ENCODE assay signal across 32 cellular contexts in the genomic region with DNA sequence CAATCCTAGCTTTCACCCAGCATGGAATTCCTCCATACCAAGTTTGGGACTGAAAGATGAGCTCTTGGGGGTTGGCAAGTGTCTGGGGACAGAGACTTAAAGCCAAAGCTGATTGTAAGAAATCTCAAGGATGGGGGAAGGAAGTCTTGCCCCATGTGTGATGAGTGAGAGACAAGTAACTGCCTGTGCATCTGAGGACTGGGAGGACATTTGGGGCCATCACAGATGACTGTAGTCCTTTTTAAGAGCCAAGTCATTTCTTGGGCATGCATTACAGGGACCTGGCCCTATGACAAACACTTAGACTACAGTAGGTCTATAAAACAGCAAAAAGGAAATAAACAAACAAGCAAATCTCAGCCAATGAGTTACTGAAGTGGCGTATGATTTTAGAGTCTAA. TPM values are rescaled to one million over a fixed set of nuclear protein-coding genes. Genes with fewer than 3 reads are reported as not detected.
"Had no signal": no experiment of that assay in that cellular context is flagged by ENCODE, and none has a peak within 500 bp of the region (broad histone marks: within the 10 kb centered on the region; RNA-seq: fewer than 3 reads in every experiment).

No MANE protein-coding gene starts in this region.

- H3K27ac ChIP-seq: adrenal gland, body of pancreas, breast epithelium, KMS-11, PC-9, SJCRH30, SK-N-MC had no signal

- H3K4me1 Mint-ChIP-seq: activated CD4-positive, alpha-beta T cell treated with anti-CD3 and anti-CD28 coated beads for 36 hours had no signal

- H3K4me3 Mint-ChIP-seq: activated CD4-positive, alpha-beta memory T cell treated with anti-CD3 and anti-CD28 coated beads for 36 hours; activated CD4-positive, alpha-beta T cell treated with anti-CD3 and anti-CD28 coated beads for 36 hours; activated naive CD4-positive, alpha-beta T cell treated with anti-CD3 and anti-CD28 coated beads for 36 hours; activated T-cell treated with anti-CD3 and anti-CD28 coated beads, Interleukin-2, amount 50 U/mL, for 4 hours; activated T-helper 1 cell treated with anti-CD3 and anti-CD28 coated beads, Interleukin-12 subunit alpha, Interleukin-12 subunit beta, Interleukin-2, Interleukin-4 antibody, amounts not matched to agents 30 ng/mL and 10 ng/mL and 1 ng/mL, durations not matched to agents 14 hours and 24 hours and 36 hours; T-helper 1 cell treated with Interleukin-12 subunit alpha and Interleukin-12 subunit beta and Interleukin-4 antibody, amounts not matched to agents 30 μg/mL and 1 μg/mL, for 36 hours; T-helper 2 cell treated with Interferon-gamma antibody and Interleukin-4, amounts not matched to agents 5 μg/mL and 100 μg/mL, for 36 hours had no signal

- H3K36me3 ChIP-seq: adrenal gland, breast epithelium, SJCRH30 had no signal

- H3K9me3 Mint-ChIP-seq: activated naive CD4-positive, alpha-beta T cell treated with anti-CD3 and anti-CD28 coated beads for 36 hours had no signal

- H3K4me3 ChIP-seq: adrenal gland, body of pancreas, breast epithelium, PC-9, SJCRH30, SK-N-MC had no signal

- H3K27me3 ChIP-seq: adrenal gland, body of pancreas, breast epithelium had no signal

- DNase-seq: activated CD4-positive, alpha-beta memory T cell treated with anti-CD3 and anti-CD28 coated beads for 36 hours; activated CD4-positive, alpha-beta T cell treated with anti-CD3 and anti-CD28 coated beads for 36 hours; activated CD4-positive, alpha-beta T cell treated with anti-CD3 and anti-CD28 coated beads, Interleukin-2, amount 50 U/mL, for 1 hour; activated CD8-positive, alpha-beta memory T cell treated with anti-CD3 and anti-CD28 coated beads, Interleukin-2, amount 50 U/mL, for 4 hours; activated gamma-delta T cell treated with Interleukin-2 at 50 U/mL for 16 hours; activated naive CD4-positive, alpha-beta T cell treated with anti-CD3 and anti-CD28 coated beads for 36 hours; activated T-cell treated with anti-CD3 and anti-CD28 coated beads for 4 hours; activated T-cell treated with anti-CD3 and anti-CD28 coated beads, Interleukin-2, amount 50 U/mL, for 4 hours; adrenal gland; body of pancreas; caudate nucleus; cerebellar nuclear complex; NCI-H1105; NCI-H1417 treated with DMSO at 0.1 percent for 48 hours; NCI-H187 treated with DMSO at 0.1 percent for 48 hours; NCI-H2081; NCI-H345; NCI-H524 treated with DMSO at 0.1 percent for 48 hours; PC-9; SHP77; SJCRH30 had no signal

- H3K9ac ChIP-seq: KMS-11 had no signal

- ATAC-seq: activated CD4-positive, alpha-beta T cell treated with anti-CD3 and anti-CD28 coated beads for 36 hours; activated naive CD4-positive, alpha-beta T cell treated with anti-CD3 and anti-CD28 coated beads, Interleukin-2, amount 50 U/mL, for 72 hours; activated T-cell treated with anti-CD3 and anti-CD28 coated beads, Interleukin-2, amount 50 U/mL, for 4 hours; body of pancreas had no signal

- H3K4me1 ChIP-seq: adrenal gland, body of pancreas, breast epithelium, SJCRH30 had no signal

- H3K4me2 ChIP-seq: KMS-11, PC-9 had no signal

- H3K27ac Mint-ChIP-seq: activated CD4-positive, alpha-beta memory T cell treated with anti-CD3 and anti-CD28 coated beads for 36 hours; activated CD4-positive, alpha-beta T cell treated with anti-CD3 and anti-CD28 coated beads for 36 hours; activated naive CD4-positive, alpha-beta T cell treated with anti-CD3 and anti-CD28 coated beads for 36 hours; activated naive CD4-positive, alpha-beta T cell treated with anti-CD3 and anti-CD28 coated beads, Interleukin-2, amount 50 U/mL, for 72 hours; activated T-helper 1 cell treated with anti-CD3 and anti-CD28 coated beads, Interleukin-12 subunit alpha, Interleukin-12 subunit beta, Interleukin-2, Interleukin-4 antibody, amounts not matched to agents 30 ng/mL and 10 ng/mL and 1 ng/mL, durations not matched to agents 14 hours and 24 hours and 36 hours; T-helper 1 cell treated with Interleukin-12 subunit alpha and Interleukin-12 subunit beta and Interleukin-4 antibody, amounts not matched to agents 30 μg/mL and 1 μg/mL, for 36 hours; T-helper 2 cell treated with Interferon-gamma antibody and Interleukin-4, amounts not matched to agents 5 μg/mL and 100 μg/mL, for 36 hours had no signal

RNA-seq across cellular contexts. Expression of gene CCL2, which starts 36.3 kb away (rescaled TPM):
- total RNA-seq: activated CD4-positive, alpha-beta memory T cell treated with anti-CD3 and anti-CD28 coated beads for 36 hours; activated CD4-positive, alpha-beta T cell treated with anti-CD3 and anti-CD28 coated beads for 36 hours; activated naive CD4-positive, alpha-beta T cell treated with anti-CD3 and anti-CD28 coated beads for 36 hours; activated naive CD4-positive, alpha-beta T cell treated with anti-CD3 and anti-CD28 coated beads, Interleukin-2, amount 50 U/mL, for 72 hours; LHCN-M2; NCI-H460; OCI-LY7; PC-9 had no signal

RNA-seq across cellular contexts. Expression of gene CCL7, which starts 51.3 kb away (rescaled TPM):
- total RNA-seq: activated CD4-positive, alpha-beta memory T cell treated with anti-CD3 and anti-CD28 coated beads for 36 hours; activated CD4-positive, alpha-beta T cell treated with anti-CD3 and anti-CD28 coated beads for 36 hours; activated naive CD4-positive, alpha-beta T cell treated with anti-CD3 and anti-CD28 coated beads for 36 hours; activated naive CD4-positive, alpha-beta T cell treated with anti-CD3 and anti-CD28 coated beads, Interleukin-2, amount 50 U/mL, for 72 hours; activated T-cell treated with anti-CD3 and anti-CD28 coated beads, Interleukin-2, amount 50 U/mL, for 4 hours; activated T-helper 1 cell treated with anti-CD3 and anti-CD28 coated beads, Interleukin-12 subunit alpha, Interleukin-12 subunit beta, Interleukin-2, Interleukin-4 antibody, amounts not matched to agents 30 ng/mL and 10 ng/mL and 1 ng/mL, durations not matched to agents 14 hours and 24 hours and 36 hours; astrocyte; body of pancreas; breast epithelium; LHCN-M2; NCI-H460; OCI-LY7; PC-9; SJCRH30 had no signal
